In genomic region chr20:57649617-57650015, GRCh38 we compare ENCODE assay signal across 16 cellular contexts. TPM values are rescaled to one million over a fixed set of nuclear protein-coding genes. Genes with fewer than 3 reads are reported as not detected.
A peak's percentile ranks its signal among the peaks of the same experiment; 100 is the strongest.
DNase-seq lines count a peak whose midpoint lies in the region; ATAC-seq and TF ChIP-seq lines count a peak whose summit lies in the region.
"Had no signal": no experiment of that assay in that cellular context is flagged by ENCODE, and none has a peak within 500 bp of the region (broad histone marks: within the 10 kb centered on the region; RNA-seq: fewer than 3 reads in every experiment).

No MANE protein-coding gene starts in this region.

- no peaks in the 10 kb centered on the region for H3K27me3 ChIP-seq in effector memory CD4-positive, alpha-beta T cell (replicated peaks; ENCODE audit: control insufficient read depth, insufficient read depth, low read length, poor library complexity, severe bottlenecking)

- H3K27me3 Mint-ChIP-seq in Calu3 (ENCODE audit: unreplicated experiment) = no peaks in the 10 kb centered on the region
- H3K27me3 Mint-ChIP-seq in activated CD4-positive, alpha-beta memory T cell treated with anti-CD3 and anti-CD28 coated beads, Interleukin-2, amount 10 ng/mL, durations not matched to agents 7 days and 5 days = peaks cover 14% of the 10 kb centered on the region

- H3K27ac Mint-ChIP-seq in Calu3 (ENCODE audit: unreplicated experiment) = peak overlapping the region; percentile 95
- no peak overlapping the region for H3K27ac Mint-ChIP-seq in activated CD4-positive, alpha-beta memory T cell treated with anti-CD3 and anti-CD28 coated beads, Interleukin-2, amount 10 ng/mL, durations not matched to agents 7 days and 5 days

- no peak overlapping the region for H3K27ac ChIP-seq in effector memory CD4-positive, alpha-beta T cell (ENCODE audit: insufficient read depth, low read length, poor library complexity, severe bottlenecking)
- H3K27ac ChIP-seq: C4-2B, GM23248 had no signal

- TF ChIP-seq CTCF in Calu3 (IDR thresholded peaks at IDR 0.05; ENCODE audit: unreplicated experiment) = no peak

- CTCF ChIA-PET in Calu3 (lab: Charles Lee) = no interaction called here
- CTCF ChIA-PET in activated CD4-positive, alpha-beta memory T cell treated with anti-CD3 and anti-CD28 coated beads, Interleukin-2, amount 10 ng/mL, durations not matched to agents 7 days and 5 days (lab: Charles Lee) = interaction anchor here (1.0 to 1.6 kb wide), 2 partner anchors 27 to 29 kb away, joined by 3 to 4 read pairs; partner anchors contain the start of gene ZBP1

- DNase-seq in activated CD8-positive, alpha-beta memory T cell treated with anti-CD3 and anti-CD28 coated beads, Interleukin-2, amount 50 U/mL, for 48 hours = peak; percentile 26
- DNase-seq in activated CD8-positive, alpha-beta memory T cell treated with anti-CD3 and anti-CD28 coated beads, Interleukin-2, amount 50 U/mL, for 4 hours = no peak
- DNase-seq in Calu3 = peak; percentile 21
- peak; percentile 7 for DNase-seq in activated CD4-positive, alpha-beta memory T cell treated with anti-CD3 and anti-CD28 coated beads, Interleukin-2, amount 10 ng/mL, durations not matched to agents 7 days and 5 days
- peak; percentile 31 for DNase-seq in left lobe of liver (ENCODE audit: low spot score)
- DNase-seq in effector memory CD4-positive, alpha-beta T cell = no peak
- DNase-seq: GM23248, KBM-7, NCI-H1092, NCI-H345, NCI-H526 treated with DMSO at 0.1 percent for 48 hours, RPMI8226 had no signal

- H3K4me1 Mint-ChIP-seq in Calu3 (ENCODE audit: low read depth, unreplicated experiment) = peaks cover 34% of the 10 kb centered on the region
- H3K4me1 Mint-ChIP-seq in activated CD4-positive, alpha-beta memory T cell treated with anti-CD3 and anti-CD28 coated beads, Interleukin-2, amount 10 ng/mL, durations not matched to agents 7 days and 5 days = no peaks in the 10 kb centered on the region

- no peaks in the 10 kb centered on the region for H3K36me3 ChIP-seq in effector memory CD4-positive, alpha-beta T cell (ENCODE audit: control insufficient read depth, insufficient read depth, low read length)

- H3K36me3 Mint-ChIP-seq in Calu3 (ENCODE audit: insufficient read depth, unreplicated experiment) = peaks cover 100% of the 10 kb centered on the region
- H3K36me3 Mint-ChIP-seq in activated CD4-positive, alpha-beta memory T cell treated with anti-CD3 and anti-CD28 coated beads, Interleukin-2, amount 10 ng/mL, durations not matched to agents 7 days and 5 days (ENCODE audit: low read depth) = no peaks in the 10 kb centered on the region

- intact Hi-C loops in Calu3 (cut with micrococcal nuclease; ENCODE audit: unreplicated experiment) = no loop called here

- H3K4me3 Mint-ChIP-seq in Calu3 (ENCODE audit: low read depth, unreplicated experiment) = no peak overlapping the region
- no peak overlapping the region for H3K4me3 Mint-ChIP-seq in activated CD4-positive, alpha-beta memory T cell treated with anti-CD3 and anti-CD28 coated beads, Interleukin-2, amount 10 ng/mL, durations not matched to agents 7 days and 5 days

- H3K9me3 Mint-ChIP-seq in Calu3 (ENCODE audit: low read depth, unreplicated experiment) = peaks cover under 1% of the 10 kb centered on the region
- peaks cover under 1% of the 10 kb centered on the region for H3K9me3 Mint-ChIP-seq in activated CD4-positive, alpha-beta memory T cell treated with anti-CD3 and anti-CD28 coated beads, Interleukin-2, amount 10 ng/mL, durations not matched to agents 7 days and 5 days

- no peaks in the 10 kb centered on the region for H3K4me1 ChIP-seq in effector memory CD4-positive, alpha-beta T cell (ENCODE audit: control insufficient read depth, insufficient read depth, low read length, poor library complexity, severe bottlenecking)

- BruUV-seq in Calu3 (replicated peaks; lab: Mats Ljungman, UMichigan) = no TSS peak

- no peak overlapping the region for H3K4me3 ChIP-seq in effector memory CD4-positive, alpha-beta T cell (ENCODE audit: insufficient read depth, low read depth, low read length, poor library complexity, severe bottlenecking)
- H3K4me3 ChIP-seq: GM23248 had no signal

- no peaks in the 10 kb centered on the region for H3K9me3 ChIP-seq in effector memory CD4-positive, alpha-beta T cell (ENCODE audit: control insufficient read depth, low read length)

- ATAC-seq in left lobe of liver (no peak), GM19397 (IDR thresholded peaks at IDR 0.05; ENCODE audit: unreplicated experiment) (no peak), HG03354 (IDR thresholded peaks at IDR 0.05; ENCODE audit: poor library complexity, severe bottlenecking, unreplicated experiment) (no peak)
- ATAC-seq: HCT116 had no signal

- POLR2A ChIA-PET in activated CD4-positive, alpha-beta memory T cell treated with anti-CD3 and anti-CD28 coated beads, Interleukin-2, amount 10 ng/mL, durations not matched to agents 7 days and 5 days (lab: Charles Lee) = no interaction called here

RNA-seq across cellular contexts. Expression of gene ZBP1, which starts 29.4 kb away (rescaled TPM):
- 2.9 and 12.5 TPM in 2 replicates for total RNA-seq in Calu3 (2022)
- 10 to 100 TPM; 51.9 to 57.7 TPM for total RNA-seq in activated CD4-positive, alpha-beta memory T cell treated with anti-CD3 and anti-CD28 coated beads, Interleukin-2, amount 10 ng/mL, durations not matched to agents 7 days and 5 days
- total RNA-seq in left lobe of liver = 0.08 TPM
- total RNA-seq: GM23248 had no signal

Comparison
In these comparisons a context has a peak if more than half of its experiments do, and no peak if none do; other contexts are left out.
1. DNase-seq: peak in activated CD8-positive, alpha-beta memory T cell treated with anti-CD3 and anti-CD28 coated beads, Interleukin-2, amount 50 U/mL, for 48 hours (single experiment), Calu3 (single experiment), activated CD4-positive, alpha-beta memory T cell treated with anti-CD3 and anti-CD28 coated beads, Interleukin-2, amount 10 ng/mL, durations not matched to agents 7 days and 5 days (single experiment) and left lobe of liver (single experiment); none in activated CD8-positive, alpha-beta memory T cell treated with anti-CD3 and anti-CD28 coated beads, Interleukin-2, amount 50 U/mL, for 4 hours (single experiment) and effector memory CD4-positive, alpha-beta T cell (0 of 3).